Comparison of ENCODE assay signal across 11 cellular contexts in the genomic region with DNA sequence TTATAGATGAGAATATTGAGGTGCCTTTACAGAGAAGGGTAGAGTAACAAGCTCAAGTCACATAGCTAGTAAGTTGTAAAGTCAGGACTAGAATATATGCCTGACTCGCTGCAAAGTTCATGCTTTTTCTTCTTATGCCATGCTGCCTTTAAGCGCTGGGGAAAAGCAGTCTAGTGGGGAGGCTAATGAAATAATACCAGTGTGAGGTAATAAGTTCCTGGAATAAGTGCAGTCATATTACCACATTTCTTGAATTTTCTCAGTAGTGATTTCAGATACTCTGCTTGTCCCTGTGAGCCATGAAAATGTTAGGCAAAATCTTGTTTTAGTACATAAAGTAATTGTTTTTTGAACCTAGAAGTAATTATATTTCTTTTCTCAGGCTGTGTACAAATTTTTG.
"Had no signal": no experiment of that assay in that cellular context is flagged by ENCODE, and none has a peak within 500 bp of the region (broad histone marks: within the 10 kb centered on the region; RNA-seq: fewer than 3 reads in every experiment).

No MANE protein-coding gene starts in this region.

- H3K9me3 Mint-ChIP-seq: GM23338, H9, HFFc6 had no signal

- FAIRE-seq: H1, H54 had no signal

- H3K27ac Mint-ChIP-seq: GM23338, H9, HFFc6 had no signal

- H3K4me1 ChIP-seq: HAP-1 had no signal

- H3K4me3 Mint-ChIP-seq: GM23338, H9, HFFc6 had no signal

- H3K27ac ChIP-seq: GM23248 had no signal

- H3K9ac ChIP-seq: GM23248 had no signal

- H3K9me3 ChIP-seq: HAP-1 had no signal

- DNase-seq: GM23248, GOT3, H7, H9, HCEC 1CT, HFFc6 had no signal

- H3K36me3 ChIP-seq: HAP-1 had no signal

- ATAC-seq: GM23338, HCT116 had no signal

- H3K4me3 ChIP-seq: GM23248, GM23338, HAP-1 had no signal

- H3K4me2 ChIP-seq: GM23338 had no signal

- H2AFZ ChIP-seq: GM23248, GM23338 had no signal
